In the genomic region with DNA sequence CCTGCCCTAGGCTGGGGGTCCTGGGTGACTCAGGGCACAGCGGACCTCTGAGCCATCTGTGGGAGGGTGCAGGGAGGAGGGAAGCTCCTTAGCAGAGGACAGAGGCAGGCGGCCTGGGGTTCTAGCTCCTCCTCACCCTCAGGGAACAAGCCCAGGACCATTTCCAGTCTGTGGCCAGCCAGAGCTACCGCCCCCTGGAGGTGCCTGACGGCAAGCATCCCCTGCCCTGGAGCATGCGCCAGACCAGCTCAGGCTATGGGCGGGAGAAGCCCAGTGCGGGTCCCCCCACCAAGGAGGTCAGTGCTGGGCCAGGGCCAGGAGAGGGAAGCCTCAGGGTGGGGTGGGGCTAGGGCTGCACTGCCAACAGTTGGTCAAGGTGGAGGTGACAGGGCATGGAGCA, we compare ENCODE assay signal across 8 cellular contexts. TPM values are rescaled to one million over a fixed set of nuclear protein-coding genes. Genes with fewer than 3 reads are reported as not detected.
DNase-seq lines count a peak whose midpoint lies in the region; ATAC-seq, FAIRE-seq and TF ChIP-seq lines count a peak whose summit lies in the region.

No MANE protein-coding gene starts in this region.

- H3K36me3 ChIP-seq in heart left ventricle (no peaks in the 10 kb centered on the region), keratinocyte (ENCODE audit: control insufficient read depth in 2 of 2, extremely low read depth in 1 of 2, insufficient read depth in 2 of 2, low read length in 2 of 2) (no peaks in the 10 kb centered on the region)

- CTCF ChIA-PET in activated CD8-positive, alpha-beta memory T cell treated with anti-CD3 and anti-CD28 coated beads, Interleukin-2, amount 10 ng/mL, durations not matched to agents 7 days and 5 days (lab: Charles Lee): interaction anchor here (0.8 to 15.5 kb wide), 7 partner anchors 8 to 117 kb away, joined by 3 to 180 read pairs (median 4); no protein-coding TSS in a partner anchor

- no peak overlapping the region for H3K9ac ChIP-seq in keratinocyte (ENCODE audit: control insufficient read depth, extremely low read depth, insufficient read depth, low read length)

- H3K79me2 ChIP-seq in keratinocyte (ENCODE audit: control insufficient read depth, insufficient read depth, low read length): no peaks in the 10 kb centered on the region

- TF ChIP-seq CTCF in heart left ventricle (IDR thresholded peaks at IDR 0.05): peak in 10 of 12 donors; percentile 16 to 54 (median 40)
- TF ChIP-seq CTCF in keratinocyte (optimal IDR thresholded peaks at IDR 0.05 in 1 of 3, IDR thresholded peaks at IDR 0.05 in 1 of 3, conservative IDR thresholded peaks at IDR 0.05 in 1 of 3; ENCODE audit: extremely low read depth in 1 of 3, insufficient read depth in 2 of 3, low read length in 3 of 3): peak; percentile 57 to 79 (median 76)

- peak in 1 of 4 donors; percentile 23 for ATAC-seq in heart left ventricle
- ATAC-seq in activated CD8-positive, alpha-beta memory T cell treated with anti-CD3 and anti-CD28 coated beads, Interleukin-2, amount 10 ng/mL, durations not matched to agents 7 days and 5 days: peak; percentile 47
- ATAC-seq in HG03196 (IDR thresholded peaks at IDR 0.05; ENCODE audit: unreplicated experiment): no peak
- ATAC-seq in GM19467 (IDR thresholded peaks at IDR 0.05; ENCODE audit: unreplicated experiment): no peak

- H3K9me1 ChIP-seq in keratinocyte (ENCODE audit: control insufficient read depth, extremely low read depth, insufficient read depth, low read length): no peaks in the 10 kb centered on the region

- no peak overlapping the region for H3K4me3 Mint-ChIP-seq in activated CD8-positive, alpha-beta memory T cell treated with anti-CD3 and anti-CD28 coated beads, Interleukin-2, amount 10 ng/mL, durations not matched to agents 7 days and 5 days

- DNase-seq in heart left ventricle: no peak
- no peak for DNase-seq in cardiac septum (ENCODE audit: low spot score)
- no peak for DNase-seq in activated CD8-positive, alpha-beta memory T cell treated with anti-CD3 and anti-CD28 coated beads, Interleukin-2, amount 10 ng/mL, durations not matched to agents 7 days and 5 days
- DNase-seq in keratinocyte (ENCODE audit: low read depth, low spot score): no peak
- no peak for DNase-seq in hippocampal formation (lab: John Stamatoyannopoulos, UW)
- no peak for DNase-seq in NOMO-1 treated with DMSO at 0.1 percent for 48 hours (lab: John Stamatoyannopoulos, UW; ENCODE audit: unreplicated experiment)

- H3K27me3 ChIP-seq in heart left ventricle (no peaks in the 10 kb centered on the region), keratinocyte (ENCODE audit: control insufficient read depth, extremely low read depth, insufficient read depth, low read length) (peaks cover 12% of the 10 kb centered on the region)

- H3K9me3 ChIP-seq in heart left ventricle (no peaks in the 10 kb centered on the region), keratinocyte (ENCODE audit: control insufficient read depth, low read depth, low read length) (no peaks in the 10 kb centered on the region)

- H3K27me3 Mint-ChIP-seq in activated CD8-positive, alpha-beta memory T cell treated with anti-CD3 and anti-CD28 coated beads, Interleukin-2, amount 10 ng/mL, durations not matched to agents 7 days and 5 days: no peaks in the 10 kb centered on the region

- no peak overlapping the region for H3K27ac Mint-ChIP-seq in activated CD8-positive, alpha-beta memory T cell treated with anti-CD3 and anti-CD28 coated beads, Interleukin-2, amount 10 ng/mL, durations not matched to agents 7 days and 5 days

- peaks cover 2% of the 10 kb centered on the region for H3K4me1 Mint-ChIP-seq in activated CD8-positive, alpha-beta memory T cell treated with anti-CD3 and anti-CD28 coated beads, Interleukin-2, amount 10 ng/mL, durations not matched to agents 7 days and 5 days

- FAIRE-seq in keratinocyte (lab: Jason Lieb, UNC): no peak

- H3K4me3 ChIP-seq in heart left ventricle (no peak overlapping the region), keratinocyte (ENCODE audit: control insufficient read depth in 2 of 3, extremely low read depth in 1 of 3, insufficient read depth in 2 of 3, low read depth in 1 of 3, low read length in 3 of 3) (no peak overlapping the region)

- no peak overlapping the region for H3K4me2 ChIP-seq in keratinocyte (ENCODE audit: control insufficient read depth, extremely low read depth, insufficient read depth, low read depth, low read length)

- TF ChIP-seq POLR2A in heart left ventricle (IDR thresholded peaks at IDR 0.05): no peak

- no peaks in the 10 kb centered on the region for H3K9me3 Mint-ChIP-seq in activated CD8-positive, alpha-beta memory T cell treated with anti-CD3 and anti-CD28 coated beads, Interleukin-2, amount 10 ng/mL, durations not matched to agents 7 days and 5 days (ENCODE audit: low read depth)

- 41 to 59% (median 48%) methylated on average over 5 to 7 of the region's 7 CpGs for WGBS in heart left ventricle, 4 donors

- H3K27ac ChIP-seq in heart left ventricle (no peak overlapping the region), keratinocyte (ENCODE audit: control insufficient read depth, insufficient read depth, low read length) (no peak overlapping the region)

- dilution Hi-C loops in keratinocyte (cut with MboI; ENCODE audit: extremely low pct_ligation_motif_present, low sequenced_read_pairs): no loop called here

- H3K4me1 ChIP-seq in heart left ventricle: peaks cover 0 to 27% (median 10%) of the 10 kb centered on the region in 12 donors
- peaks cover under 1% of the 10 kb centered on the region for H3K4me1 ChIP-seq in keratinocyte (ENCODE audit: control insufficient read depth, extremely low read depth, insufficient read depth, low read length)

- peaks cover 3% of the 10 kb centered on the region for H3K36me3 Mint-ChIP-seq in activated CD8-positive, alpha-beta memory T cell treated with anti-CD3 and anti-CD28 coated beads, Interleukin-2, amount 10 ng/mL, durations not matched to agents 7 days and 5 days

- H4K20me1 ChIP-seq in keratinocyte (ENCODE audit: control insufficient read depth, extremely low read depth, insufficient read depth, low read length): no peaks in the 10 kb centered on the region

- intact Hi-C loops in heart left ventricle (cut with DNase I) (loop anchor here in 3 of 10 donors (5.0 to 10.0 kb wide), 3 partner anchors 35 to 252 kb away; no protein-coding TSS in a partner anchor), cardiac septum (cut with DNase I) (no loop called here)

- H2AFZ ChIP-seq in keratinocyte (ENCODE audit: control insufficient read depth, low read length): no peak overlapping the region

RNA-seq across cellular contexts. Expression of a gene that starts 26.0 kb away (rescaled TPM):
- total RNA-seq in heart left ventricle (1 to 10 TPM in 5 of 9 donors, under 1 TPM in 4; 0.15 to 4.2 (median 1.1) TPM), cardiac septum (0.65 TPM)
- polyA plus RNA-seq in heart left ventricle (1 to 10 TPM in 1 of 2 donors, under 1 TPM in 1; 0.76 to 1.3 TPM), keratinocyte (not detected in 3 replicates)
- total RNA-seq in activated CD8-positive, alpha-beta memory T cell treated with anti-CD3 and anti-CD28 coated beads, Interleukin-2, amount 10 ng/mL, durations not matched to agents 7 days and 5 days: under 1 TPM in 1 of 2 experiments, not detected in 1; 0.09 TPM
- not detected for polyA plus RNA-seq in keratinocyte (2011; ENCODE audit: low read depth)
- not detected in 2 replicates for polyA plus RNA-seq in keratinocyte (2011; cell fraction: cytosol; rRNA removed)
- 0.05 TPM in 1 of 2 replicates, not detected in the other for polyA plus RNA-seq in keratinocyte (2011; cell fraction: nucleus; rRNA removed)
- not detected in 2 replicates for polyA plus RNA-seq in keratinocyte (2012; ENCODE audit: low replicate concordance)
- polyA minus RNA-seq in keratinocyte: not detected in 3 replicates
- polyA minus RNA-seq in keratinocyte (2011; cell fraction: cytosol; rRNA and poly(A)+ RNA removed): not detected
- polyA minus RNA-seq in keratinocyte (2011; cell fraction: nucleus; rRNA and poly(A)+ RNA removed): not detected in 2 replicates

RNA-seq across cellular contexts. Expression of a gene that starts 52.6 kb away (rescaled TPM):
- total RNA-seq in heart left ventricle (100 to 1,000 TPM in 1 of 9 donors, 10 to 100 TPM in 8; 25.7 to 124 (median 33.7) TPM), cardiac septum (27.9 TPM)
- polyA plus RNA-seq in heart left ventricle (10 to 100 TPM; 45.0 to 46.5 TPM), keratinocyte (55.1 to 71.3 TPM (median 56.4 TPM) in 3 replicates)
- total RNA-seq in activated CD8-positive, alpha-beta memory T cell treated with anti-CD3 and anti-CD28 coated beads, Interleukin-2, amount 10 ng/mL, durations not matched to agents 7 days and 5 days: 10 to 100 TPM; 37.6 to 57.6 TPM
- 10.8 TPM for polyA plus RNA-seq in keratinocyte (2011; ENCODE audit: low read depth)
- polyA plus RNA-seq in keratinocyte (2011; cell fraction: cytosol; rRNA removed): 64.1 and 68.9 TPM in 2 replicates
- polyA plus RNA-seq in keratinocyte (2011; cell fraction: nucleus; rRNA removed): 58.6 and 59.9 TPM in 2 replicates
- polyA plus RNA-seq in keratinocyte (2012; ENCODE audit: low replicate concordance): 33.8 and 36.2 TPM in 2 replicates
- 34.3 to 61.4 TPM (median 39.9 TPM) in 3 replicates for polyA minus RNA-seq in keratinocyte
- polyA minus RNA-seq in keratinocyte (2011; cell fraction: cytosol; rRNA and poly(A)+ RNA removed): 39.5 TPM
- 12.8 and 39.9 TPM in 2 replicates for polyA minus RNA-seq in keratinocyte (2011; cell fraction: nucleus; rRNA and poly(A)+ RNA removed)

RNA-seq across cellular contexts. Expression of a gene that starts 52.7 kb away (rescaled TPM):
- total RNA-seq in heart left ventricle (10 to 100 TPM; 27.3 to 52.4 (median 37.6) TPM), cardiac septum (40.1 TPM)
- polyA plus RNA-seq in heart left ventricle (10 to 100 TPM; 24.3 to 32.4 TPM), keratinocyte (24.6 to 60.6 TPM (median 34.5 TPM) in 3 replicates)
- total RNA-seq in activated CD8-positive, alpha-beta memory T cell treated with anti-CD3 and anti-CD28 coated beads, Interleukin-2, amount 10 ng/mL, durations not matched to agents 7 days and 5 days: 100 to 1,000 TPM; 103 to 118 TPM
- polyA plus RNA-seq in keratinocyte (2011; ENCODE audit: low read depth): 12.1 TPM
- 31.2 and 42.2 TPM in 2 replicates for polyA plus RNA-seq in keratinocyte (2011; cell fraction: cytosol; rRNA removed)
- polyA plus RNA-seq in keratinocyte (2011; cell fraction: nucleus; rRNA removed): 73.4 and 79.4 TPM in 2 replicates
- polyA plus RNA-seq in keratinocyte (2012; ENCODE audit: low replicate concordance): 32.6 and 43.6 TPM in 2 replicates
- 36.2 to 126 TPM (median 46.5 TPM) in 3 replicates for polyA minus RNA-seq in keratinocyte
- polyA minus RNA-seq in keratinocyte (2011; cell fraction: cytosol; rRNA and poly(A)+ RNA removed): 12.3 TPM
- 21.9 and 34.4 TPM in 2 replicates for polyA minus RNA-seq in keratinocyte (2011; cell fraction: nucleus; rRNA and poly(A)+ RNA removed)
